In genomic region chr10:99619090-99619800, GRCh38 we compare ENCODE assay signal across 8 cellular contexts. TPM values are rescaled to one million over a fixed set of nuclear protein-coding genes. Genes with fewer than 3 reads are reported as not detected.
DNase-seq lines count a peak whose midpoint lies in the region; ATAC-seq and TF ChIP-seq lines count a peak whose summit lies in the region.

No MANE protein-coding gene starts in this region.

- H3K4me3 ChIP-seq in OCI-LY1 (ENCODE audit: low read depth, low read length, poor library complexity, severe bottlenecking) = peak overlapping the region; percentile 96

- no peaks in the 10 kb centered on the region for H3F3A ChIP-seq in OCI-LY1 (ENCODE audit: insufficient read depth, low read length)

- no peak for TF ChIP-seq CTCF in OCI-LY1 (IDR thresholded peaks at IDR 0.05; ENCODE audit: low read length)

- peaks cover 13% of the 10 kb centered on the region for H3K79me2 ChIP-seq in OCI-LY1 (ENCODE audit: insufficient read depth, low read length)

- H3K27ac Mint-ChIP-seq in naive B cell = peak overlapping the region; percentile 61 to 98 (median 92)

- no peaks in the 10 kb centered on the region for H3K9me2 ChIP-seq in OCI-LY1 (ENCODE audit: low read depth, low read length)

- H3K4me1 ChIP-seq in OCI-LY1 (ENCODE audit: insufficient read depth, low read length, severe bottlenecking) = peaks cover 29% of the 10 kb centered on the region

- peak overlapping the region; percentile 95 for H3K9ac ChIP-seq in OCI-LY1 (ENCODE audit: low read length)

- peaks cover 35 to 61% (median 45%) of the 10 kb centered on the region in 3 donors for H3K4me1 Mint-ChIP-seq in naive B cell

- H3K9me3 Mint-ChIP-seq in naive B cell = no peaks in the 10 kb centered on the region

- no peaks in the 10 kb centered on the region for H3K27me3 Mint-ChIP-seq in naive B cell

- ATAC-seq in naive B cell (ENCODE audit: low read depth in 2 of 2) = peak; percentile 13 to 16
- ATAC-seq in HG03159 (IDR thresholded peaks at IDR 0.05; ENCODE audit: unreplicated experiment) = no peak

- H2AFZ ChIP-seq in OCI-LY1 (ENCODE audit: low read length) = no peak overlapping the region

- no peaks in the 10 kb centered on the region for H3K9me3 ChIP-seq in OCI-LY1 (ENCODE audit: low read length)

- DNase-seq in DMS53 (lab: John Stamatoyannopoulos, UW) (peak; percentile 50), DMS53 treated with DMSO at 0.1 percent for 48 hours (lab: John Stamatoyannopoulos, UW; ENCODE audit: unreplicated experiment) (no peak), dermis blood vessel endothelial cell (peak; percentile 45), naive B cell (peak; percentile 72), HuH-7 (ENCODE audit: low spot score) (no peak)
- no peak for DNase-seq in stimulated activated CD4-positive, alpha-beta T cell treated with anti-CD3 and anti-CD28 coated beads, Interleukin-12 subunit alpha, Interleukin-12 subunit beta, amount 100 ng/mL, for 4 hours

- peak overlapping the region; percentile 10 for H3K27ac ChIP-seq in OCI-LY1 (ENCODE audit: low read depth, low read length, poor library complexity, severe bottlenecking)

- no peaks in the 10 kb centered on the region for H3K27me3 ChIP-seq in OCI-LY1 (ENCODE audit: insufficient read depth, low read length)

- peak overlapping the region; percentile 81 for H3K4me2 ChIP-seq in OCI-LY1 (ENCODE audit: low read length)

- H3K36me3 ChIP-seq in OCI-LY1 (ENCODE audit: insufficient read depth, low read length) = no peaks in the 10 kb centered on the region

- H4K20me1 ChIP-seq in OCI-LY1 (ENCODE audit: insufficient read depth, low read length) = no peaks in the 10 kb centered on the region

- H3K4me3 Mint-ChIP-seq in naive B cell = peak overlapping the region; percentile 72 to 96 (median 86)

- H3K36me3 Mint-ChIP-seq in naive B cell = no peaks in the 10 kb centered on the region

RNA-seq across cellular contexts. Expression of gene SLC25A28, which starts 1.0 kb away (rescaled TPM):
- 6.9 and 15.1 TPM in 2 replicates for total RNA-seq in dermis blood vessel endothelial cell
- polyA plus RNA-seq in naive B cell (ENCODE audit: low read depth in 6 of 6) = 10 to 100 TPM; 18.0 to 47.8 (median 28.4) TPM

RNA-seq across cellular contexts. Expression of gene ENTPD7, which starts 40.1 kb away (rescaled TPM):
- total RNA-seq in dermis blood vessel endothelial cell = 23.0 and 25.2 TPM in 2 replicates
- polyA plus RNA-seq in naive B cell (ENCODE audit: low read depth in 6 of 6) = under 1 TPM in 5 of 6 donors, not detected in 1; 0.32 to 0.85 (median 0.55) TPM

Comparison
In these comparisons a context has a peak if more than half of its experiments do, and no peak if none do; other contexts are left out.
1. DNase-seq: peak in DMS53 (single experiment), dermis blood vessel endothelial cell (single experiment) and naive B cell (single experiment); none in DMS53 treated with DMSO at 0.1 percent for 48 hours (single experiment), HuH-7 (single experiment) and stimulated activated CD4-positive, alpha-beta T cell treated with anti-CD3 and anti-CD28 coated beads, Interleukin-12 subunit alpha, Interleukin-12 subunit beta, amount 100 ng/mL, for 4 hours (single experiment).